In genomic region chr7:98400538-98401427, GRCh38 we compare ENCODE assay signal across 8 cellular contexts. TPM values are rescaled to one million over a fixed set of nuclear protein-coding genes. Genes with fewer than 3 reads are reported as not detected.
DNase-seq lines count a peak whose midpoint lies in the region; ATAC-seq, FAIRE-seq and TF ChIP-seq lines count a peak whose summit lies in the region.

A gene with protein sequence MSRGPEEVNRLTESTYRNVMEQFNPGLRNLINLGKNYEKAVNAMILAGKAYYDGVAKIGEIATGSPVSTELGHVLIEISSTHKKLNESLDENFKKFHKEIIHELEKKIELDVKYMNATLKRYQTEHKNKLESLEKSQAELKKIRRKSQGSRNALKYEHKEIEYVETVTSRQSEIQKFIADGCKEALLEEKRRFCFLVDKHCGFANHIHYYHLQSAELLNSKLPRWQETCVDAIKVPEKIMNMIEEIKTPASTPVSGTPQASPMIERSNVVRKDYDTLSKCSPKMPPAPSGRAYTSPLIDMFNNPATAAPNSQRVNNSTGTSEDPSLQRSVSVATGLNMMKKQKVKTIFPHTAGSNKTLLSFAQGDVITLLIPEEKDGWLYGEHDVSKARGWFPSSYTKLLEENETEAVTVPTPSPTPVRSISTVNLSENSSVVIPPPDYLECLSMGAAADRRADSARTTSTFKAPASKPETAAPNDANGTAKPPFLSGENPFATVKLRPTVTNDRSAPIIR (minus strand): TSS chr7:98401090. CDS start chr7:98400852, 238 bp downstream.

- TF ChIP-seq CTCF in WI38 (IDR thresholded peaks at IDR 0.05; ENCODE audit: low read depth, low read length): peak; percentile 61
- TF ChIP-seq CTCF in bronchial epithelial cell (IDR thresholded peaks at IDR 0.05; ENCODE audit: insufficient read depth, low read length, severe bottlenecking): peak; percentile 90
- TF ChIP-seq CTCF in kidney epithelial cell (IDR thresholded peaks at IDR 0.05; ENCODE audit: insufficient read depth, low read length, poor library complexity, severe bottlenecking): peak; percentile 71

- H3K27me3 ChIP-seq in bronchial epithelial cell (ENCODE audit: control insufficient read depth, insufficient read depth, low read length) (no peaks in the 10 kb centered on the region), kidney epithelial cell (ENCODE audit: control insufficient read depth, insufficient read depth, low read length) (no peaks in the 10 kb centered on the region)

- H3K36me3 ChIP-seq in bronchial epithelial cell (ENCODE audit: control insufficient read depth, insufficient read depth, low read length) (no peaks in the 10 kb centered on the region), kidney epithelial cell (ENCODE audit: control insufficient read depth, insufficient read depth, low read length) (no peaks in the 10 kb centered on the region)

- peak; percentile 41 for FAIRE-seq in GM18507 (lab: Jason Lieb, UNC)
- no peak for FAIRE-seq in bronchial epithelial cell (lab: Jason Lieb, UNC)

- peak within 1 kb of the TSS; percentile 70 for H3K4me3 ChIP-seq in WI38 (ENCODE audit: low read depth, low read length)
- H3K4me3 ChIP-seq in bronchial epithelial cell (ENCODE audit: low read depth, low read length): peak within 1 kb of the TSS; percentile 87
- peak within 1 kb of the TSS; percentile 66 for H3K4me3 ChIP-seq in kidney epithelial cell (ENCODE audit: low read depth, low read length)

- peak; percentile 61 for ATAC-seq in HG02973 (IDR thresholded peaks at IDR 0.05; ENCODE audit: unreplicated experiment)

- peak; percentile 60 for DNase-seq in GM18507 (ENCODE audit: extremely low spot score, insufficient read length, low read depth)
- peak; percentile 91 for DNase-seq in NCI-H2029 (lab: John Stamatoyannopoulos, UW)
- DNase-seq in bronchial epithelial cell (ENCODE audit: low read depth): peak; percentile 74
- DNase-seq in kidney epithelial cell (ENCODE audit: low read depth): no peak
- peak; percentile 71 for DNase-seq in stimulated activated CD4-positive, alpha-beta T cell treated with anti-CD3 and anti-CD28 coated beads, Interleukin-2, amount 100 ng/mL, for 4 hours (ENCODE audit: low read depth)
- no peak for DNase-seq in middle frontal gyrus (ENCODE audit: extremely low spot score, low spot score)

RNA-seq across cellular contexts. Expression of the gene that starts here (rescaled TPM):
- total RNA-seq in bronchial epithelial cell (19.7 and 22.4 TPM in 2 replicates), kidney epithelial cell (32.5 and 38.8 TPM in 2 replicates)

Comparison
In these comparisons a context has a peak if more than half of its experiments do, and no peak if none do; other contexts are left out.
1. DNase-seq: peak in GM18507 (single experiment), NCI-H2029 (single experiment), bronchial epithelial cell (single experiment) and stimulated activated CD4-positive, alpha-beta T cell treated with anti-CD3 and anti-CD28 coated beads, Interleukin-2, amount 100 ng/mL, for 4 hours (single experiment); none in kidney epithelial cell (single experiment) and middle frontal gyrus (single experiment).
2. Peak in every context shown above with its lines, with median percentiles within 50 percentile points of each other: H3K4me3 ChIP-seq and CTCF ChIP-seq.